In the genomic region with DNA sequence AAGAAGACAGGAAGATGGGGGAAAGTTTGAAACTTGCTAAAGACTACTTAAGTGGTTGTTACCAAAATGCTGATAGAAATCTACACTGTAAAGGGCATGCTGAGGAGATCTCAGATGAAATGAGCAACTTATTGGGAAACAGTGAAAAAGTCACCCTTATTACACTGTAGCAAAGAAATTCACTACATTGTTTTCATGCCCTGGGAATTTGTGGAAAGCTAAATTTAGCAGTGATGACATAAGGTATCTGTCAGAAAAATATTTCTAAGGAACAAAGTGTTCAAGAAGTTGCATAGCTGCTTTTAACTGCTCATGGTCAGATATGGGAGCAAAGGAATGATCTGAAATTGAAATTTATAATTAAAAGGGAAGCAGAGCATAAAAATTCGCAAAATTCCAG, we compare ENCODE assay signal across 21 cellular contexts.
DNase-seq lines count a peak whose midpoint lies in the region; ATAC-seq and TF ChIP-seq lines count a peak whose summit lies in the region.
"Had no signal": no experiment of that assay in that cellular context is flagged by ENCODE, and none has a peak within 500 bp of the region (broad histone marks: within the 10 kb centered on the region; RNA-seq: fewer than 3 reads in every experiment).

No MANE protein-coding gene starts in this region.

- H3K36me3 Mint-ChIP-seq in type B pancreatic cell = no peaks in the 10 kb centered on the region

- intact Hi-C loops in mammary epithelial cell (cut with micrococcal nuclease) = no loop called here
- intact Hi-C loops in body of pancreas (cut with DNase I) = no loop called here

- no peaks in the 10 kb centered on the region for H3K9me3 ChIP-seq in mammary epithelial cell (replicated peaks; ENCODE audit: insufficient read depth, low read length)
- H3K9me3 ChIP-seq in body of pancreas = no peaks in the 10 kb centered on the region

- no peaks in the 10 kb centered on the region for H3K4me1 Mint-ChIP-seq in type B pancreatic cell (ENCODE audit: unreplicated experiment)

- in situ Hi-C loops in mammary epithelial cell (cut with MboI; ENCODE audit: low sequenced_read_pairs in 2 of 2) = no loop called here

- H3K36me3 ChIP-seq in mammary epithelial cell (ENCODE audit: insufficient read depth, low read length) = no peaks in the 10 kb centered on the region
- H3K36me3 ChIP-seq in body of pancreas (replicated peaks in 1 of 2; ENCODE audit: insufficient read depth in 1 of 2, low read depth in 2 of 2) = no peaks in the 10 kb centered on the region

- no TSS peak for BruUV-seq in mammary epithelial cell (replicated peaks; lab: Mats Ljungman, UMichigan)

- no peak overlapping the region for H3K4me3 Mint-ChIP-seq in type B pancreatic cell

- H3K4me1 ChIP-seq in mammary epithelial cell (ENCODE audit: insufficient read depth, low read length) = peaks cover 7% of the 10 kb centered on the region
- no peaks in the 10 kb centered on the region for H3K4me1 ChIP-seq in body of pancreas

- H3K79me2 ChIP-seq in mammary epithelial cell (ENCODE audit: insufficient read depth, low read length) = no peaks in the 10 kb centered on the region

- H2AFZ ChIP-seq in mammary epithelial cell (ENCODE audit: low read depth, low read length) = no peak overlapping the region
- H2AFZ ChIP-seq: GM23248, PC-9 had no signal

- H3K4me3 ChIP-seq in mammary epithelial cell (replicated peaks in 1 of 3; ENCODE audit: insufficient read depth in 1 of 3, low read depth in 2 of 3, low read length in 3 of 3) (no peak overlapping the region), fibroblast of villous mesenchyme (ENCODE audit: low read depth, low read length) (no peak overlapping the region), body of pancreas (no peak overlapping the region)
- H3K4me3 ChIP-seq: GM23248, K562, PC-9 had no signal

- no peak for ATAC-seq in body of pancreas
- ATAC-seq: K562, SK-N-SH treated with all-trans-retinoic acid at 6 μM for 48 hours had no signal

- peak; percentile 26 for DNase-seq in AG08395 (ENCODE audit: low spot score)
- DNase-seq in GM04504 (ENCODE audit: low read depth) = peak; percentile 59
- peak; percentile 25 for DNase-seq in mammary epithelial cell
- peak; percentile 7 for DNase-seq in fibroblast of villous mesenchyme (ENCODE audit: low read depth)
- no peak for DNase-seq in DMS 273 treated with DMSO at 0.1 percent for 48 hours (lab: John Stamatoyannopoulos, UW)
- DNase-seq in body of pancreas = no peak
- DNase-seq in occipital lobe (lab: John Stamatoyannopoulos, UW) = no peak
- DNase-seq in type B pancreatic cell (ENCODE audit: extremely low spot score, unreplicated experiment) = no peak
- DNase-seq: DMS79 treated with DMSO at 0.1 percent for 48 hours, GM23248, HCEC 1CT, MV-4-11, NCI-H1930, NCI-H226, NCI-H524, PC-9, SIG-M5 had no signal

- CTCF ChIA-PET in mammary epithelial cell (lab: Charles Lee; ENCODE audit: low non-redundant PET) = no interaction called here

- no peak overlapping the region for H3K4me2 ChIP-seq in mammary epithelial cell (ENCODE audit: insufficient read depth, low read depth, low read length)
- H3K4me2 ChIP-seq: PC-9 had no signal

- TF ChIP-seq POLR2A in body of pancreas (IDR thresholded peaks at IDR 0.05) = no peak

- H3K9ac ChIP-seq in mammary epithelial cell (ENCODE audit: insufficient read depth, low read length) = no peak overlapping the region
- H3K9ac ChIP-seq: GM23248 had no signal

- dilution Hi-C loops in mammary epithelial cell (cut with HindIII; ENCODE audit: low sequenced_read_pairs) = no loop called here

- H3K27ac ChIP-seq in mammary epithelial cell (ENCODE audit: insufficient read depth, low read depth, low read length) = no peak overlapping the region
- H3K27ac ChIP-seq in body of pancreas = no peak overlapping the region
- H3K27ac ChIP-seq: C4-2B, GM23248, PC-9, RWPE1 had no signal

- 100% methylated on average over 1 of the region's 1 CpG for WGBS in mammary epithelial cell (ENCODE audit: low coverage, missing lambda C conversion rate)
- WGBS in body of pancreas, 2 donors = 31 to 46% methylated on average over 1 of the region's 1 CpG

- H3K27me3 Mint-ChIP-seq in type B pancreatic cell = no peaks in the 10 kb centered on the region

- no peak overlapping the region for H3K27ac Mint-ChIP-seq in type B pancreatic cell

- H4K20me1 ChIP-seq in mammary epithelial cell (ENCODE audit: insufficient read depth, low read length) = no peaks in the 10 kb centered on the region

- H3K27me3 ChIP-seq in mammary epithelial cell (ENCODE audit: insufficient read depth, low read length) (no peaks in the 10 kb centered on the region), body of pancreas (no peaks in the 10 kb centered on the region)

- no peak for TF ChIP-seq CTCF in mammary epithelial cell (conservative IDR thresholded peaks at IDR 0.05 in 1 of 2, IDR thresholded peaks at IDR 0.05 in 1 of 2; ENCODE audit: extremely low read depth in 1 of 2, insufficient read depth in 1 of 2, low read depth in 1 of 2, low read length in 2 of 2)
- no peak for TF ChIP-seq CTCF in fibroblast of villous mesenchyme (IDR thresholded peaks at IDR 0.05; ENCODE audit: insufficient read depth, low read depth, low read length)
- no peak for TF ChIP-seq CTCF in body of pancreas (IDR thresholded peaks at IDR 0.05)
- TF ChIP-seq CTCF in type B pancreatic cell (conservative IDR thresholded peaks at IDR 0.05) = no peak

- H3K9me3 Mint-ChIP-seq in type B pancreatic cell = no peaks in the 10 kb centered on the region

Comparison
In these comparisons a context has a peak if more than half of its experiments do, and no peak if none do; other contexts are left out.
1. DNase-seq: peak in AG08395 (single experiment), GM04504 (single experiment), mammary epithelial cell (single experiment) and fibroblast of villous mesenchyme (single experiment); none in DMS 273 treated with DMSO at 0.1 percent for 48 hours (single experiment), body of pancreas (0 of 4), occipital lobe (single experiment) and type B pancreatic cell (single experiment).